23 cellular contexts compared by ENCODE assay signal in genomic region chr10:563827-564226, GRCh38.
"Had no signal": no experiment of that assay in that cellular context is flagged by ENCODE, and none has a peak within 500 bp of the region (broad histone marks: within the 10 kb centered on the region; RNA-seq: fewer than 3 reads in every experiment).

No MANE protein-coding gene starts in this region.

- H3K27ac ChIP-seq: HL-60 had no signal

- DNase-seq: Karpas-422, KBM-7, MG63, NCI-H1092 treated with DMSO at 0.1 percent for 48 hours, NCI-H1436, NCI-H187, NCI-H2029, NCI-H2081 treated with DMSO at 0.1 percent for 48 hours, NCI-H2171, NCI-H226, NCI-H446, NCI-H510A, NCI-H524 treated with DMSO at 0.1 percent for 48 hours, NCI-H69, NCI-H774, Right ventricle myocardium superior, RPMI8226, SIG-M5, SK-N-SH, SW 1271 had no signal

- H3K36me3 ChIP-seq: MG63 had no signal

- H3K27me3 ChIP-seq: MG63 had no signal

- H3K4me3 ChIP-seq: MG63 had no signal

- FAIRE-seq: HTR-8/SVneo, RCC 7860 had no signal

- H3K9ac ChIP-seq: SK-N-SH had no signal

- H3K4me2 ChIP-seq: SK-N-SH had no signal
